Comparison of ENCODE assay signal across 21 cellular contexts in the genomic region with DNA sequence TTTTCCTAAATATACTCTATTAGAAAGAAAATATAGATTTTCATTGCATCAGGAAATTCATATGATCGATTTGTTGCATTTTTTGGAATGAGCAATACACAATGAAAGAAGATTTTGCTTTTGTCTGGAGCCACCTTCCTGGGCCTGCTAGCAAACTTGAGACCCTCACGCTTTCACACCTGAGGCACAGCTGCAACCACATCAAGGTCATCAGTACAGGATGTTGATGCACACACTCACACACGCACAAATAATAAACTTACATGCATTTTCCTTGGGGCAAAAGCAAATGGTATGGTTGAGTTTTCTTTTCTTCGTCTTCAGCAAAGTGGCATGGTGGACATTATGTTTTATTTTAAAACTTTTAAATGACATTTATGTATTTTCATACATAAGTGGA.
A peak's percentile ranks its signal among the peaks of the same experiment; 100 is the strongest.
DNase-seq lines count a peak whose midpoint lies in the region; ATAC-seq and TF ChIP-seq lines count a peak whose summit lies in the region.
"Had no signal": no experiment of that assay in that cellular context is flagged by ENCODE, and none has a peak within 500 bp of the region (broad histone marks: within the 10 kb centered on the region; RNA-seq: fewer than 3 reads in every experiment).

No MANE protein-coding gene starts in this region.

- no peaks in the 10 kb centered on the region for H3K9me3 ChIP-seq in DND-41 (ENCODE audit: insufficient read depth, low read length, severe bottlenecking)
- H3K9me3 ChIP-seq in mucosa of descending colon, result peaks cover under 1% of the 10 kb centered on the region
- H3K9me3 ChIP-seq: colonic mucosa had no signal

- peak overlapping the region; percentile 66 for H3K27ac ChIP-seq in DND-41 (ENCODE audit: low read length)
- H3K27ac ChIP-seq: BLaER1 treated with 17β-estradiol and CSF1 and Interleukin-3, amounts not matched to agents 10 nM and 100 nM; colonic mucosa; foreskin keratinocyte; KMS-11 had no signal

- no peaks in the 10 kb centered on the region for H3K27me3 ChIP-seq in DND-41 (ENCODE audit: insufficient read depth, low read length, poor library complexity)
- H3K27me3 ChIP-seq: BLaER1 treated with 17β-estradiol and CSF1 and Interleukin-3, amounts not matched to agents 10 nM and 100 nM; colonic mucosa; foreskin keratinocyte had no signal

- intact Hi-C loops in mucosa of descending colon (cut with DNase I, micrococcal nuclease), result no loop called here

- no peaks in the 10 kb centered on the region for H3K79me2 ChIP-seq in DND-41 (ENCODE audit: insufficient read depth, low read length)

- TF ChIP-seq CTCF in DND-41 (IDR thresholded peaks at IDR 0.05; ENCODE audit: borderline replicate concordance, extremely low read depth, low read length, poor library complexity, severe bottlenecking) (no peak), mucosa of descending colon (IDR thresholded peaks at IDR 0.05) (no peak)

- DNase-seq in activated gamma-delta T cell treated with Interleukin-2 at 50 U/mL for 16 hours (peak; percentile 51), activated gamma-delta T cell (lab: John Stamatoyannopoulos, UW) (no peak), DND-41 (peak; percentile 84), T-helper 9 cell (peak; percentile 0), mucosa of descending colon (no peak), NCI-H146 (lab: John Stamatoyannopoulos, UW) (no peak), DMS153 (lab: John Stamatoyannopoulos, UW) (no peak), cerebellar cortex (ENCODE audit: low spot score) (no peak)
- DNase-seq: ACHN; activated CD4-positive, alpha-beta T cell treated with anti-CD3 and anti-CD28 coated beads for 48 hours; colonic mucosa; foreskin keratinocyte; H7; left colon; NCI-H1436 treated with DMSO at 0.1 percent for 48 hours; NCI-H510A; SIG-M5 had no signal

- H2AFZ ChIP-seq in DND-41 (ENCODE audit: low read depth, low read length), result no peak overlapping the region

- H3K4me1 ChIP-seq in DND-41 (ENCODE audit: insufficient read depth, low read length) (peaks cover 30% of the 10 kb centered on the region), mucosa of descending colon (ENCODE audit: low read depth) (no peaks in the 10 kb centered on the region)
- H3K4me1 ChIP-seq: BLaER1 treated with 17β-estradiol and CSF1 and Interleukin-3, amounts not matched to agents 10 nM and 100 nM; colonic mucosa; foreskin keratinocyte had no signal

- peak overlapping the region; percentile 14 for H3K4me2 ChIP-seq in DND-41 (ENCODE audit: insufficient read depth, low read length)
- H3K4me2 ChIP-seq: BLaER1 treated with 17β-estradiol and CSF1 and Interleukin-3, amounts not matched to agents 10 nM and 100 nM; KMS-11 had no signal

- ATAC-seq in DND-41 (ENCODE audit: insufficient read depth, low read depth) (peak; percentile 100), mucosa of descending colon (peak; percentile 41)
- ATAC-seq: esophagus mucosa, foreskin keratinocyte, left colon, Panc1 had no signal

- H3K4me3 ChIP-seq in DND-41 (ENCODE audit: low read depth in 1 of 2, low read length in 2 of 2) (no peak overlapping the region), mucosa of descending colon (no peak overlapping the region)
- H3K4me3 ChIP-seq: BLaER1 treated with 17β-estradiol and CSF1 and Interleukin-3, amounts not matched to agents 10 nM and 100 nM; colonic mucosa had no signal

- H4K20me1 ChIP-seq in DND-41 (ENCODE audit: insufficient read depth, low read length), result no peaks in the 10 kb centered on the region
- H4K20me1 ChIP-seq: BLaER1 treated with 17β-estradiol and CSF1 and Interleukin-3, amounts not matched to agents 10 nM and 100 nM had no signal

- no peak overlapping the region for H3K9ac ChIP-seq in DND-41 (ENCODE audit: low read depth, low read length)
- H3K9ac ChIP-seq: BLaER1 treated with 17β-estradiol and CSF1 and Interleukin-3, amounts not matched to agents 10 nM and 100 nM; KMS-11 had no signal

- H3K36me3 ChIP-seq in DND-41 (ENCODE audit: insufficient read depth, low read length) (no peaks in the 10 kb centered on the region), mucosa of descending colon (ENCODE audit: low read depth) (no peaks in the 10 kb centered on the region)
- H3K36me3 ChIP-seq: colonic mucosa had no signal

Comparison
In these comparisons a context has a peak if more than half of its experiments do, and no peak if none do; other contexts are left out.
1. DNase-seq: peak in activated gamma-delta T cell treated with Interleukin-2 at 50 U/mL for 16 hours (single experiment), DND-41 (single experiment) and T-helper 9 cell (single experiment); none in activated gamma-delta T cell (single experiment), mucosa of descending colon (0 of 3), NCI-H146 (single experiment), DMS153 (single experiment) and cerebellar cortex (single experiment).